7 cellular contexts compared by ENCODE assay signal in genomic region chr10:32149257-32149955, GRCh38.
DNase-seq lines count a peak whose midpoint lies in the region; ATAC-seq and TF ChIP-seq lines count a peak whose summit lies in the region.

No MANE protein-coding gene starts in this region.

- peaks cover 0 to 21% (median 8%) of the 10 kb centered on the region in 3 donors for H3K36me3 Mint-ChIP-seq in naive thymus-derived CD8-positive, alpha-beta T cell

- peak; percentile 85 for ATAC-seq in GM18873 (IDR thresholded peaks at IDR 0.05; ENCODE audit: low FRiP score, unreplicated experiment)
- ATAC-seq in naive thymus-derived CD8-positive, alpha-beta T cell: no peak

- no peaks in the 10 kb centered on the region for H3K27me3 Mint-ChIP-seq in naive thymus-derived CD8-positive, alpha-beta T cell

- POLR2A ChIA-PET in HEK293T (lab: Yijun Ruan, JAX): interaction anchor here (1.1 kb wide), 1 partner anchor 10 kb away, joined by 3 read pairs; no protein-coding TSS in a partner anchor
- POLR2A ChIA-PET in naive thymus-derived CD8-positive, alpha-beta T cell (lab: Charles Lee): no interaction called here

- CTCF ChIA-PET in HEK293T (lab: Yijun Ruan, JAX): interaction anchor here (0.6 kb wide), 1 partner anchor 35 kb away, joined by 11 read pairs; no protein-coding TSS in a partner anchor

- peaks cover 0 to 21% (median 15%) of the 10 kb centered on the region in 9 donors for H3K9me3 Mint-ChIP-seq in naive thymus-derived CD8-positive, alpha-beta T cell

- peaks cover 4 to 19% (median 10%) of the 10 kb centered on the region in 4 donors for H3K4me1 Mint-ChIP-seq in naive thymus-derived CD8-positive, alpha-beta T cell

- no peaks in the 10 kb centered on the region for H3K27me3 ChIP-seq in OCI-LY3 (ENCODE audit: low read depth, low read length)

- no peak overlapping the region for H3K27ac ChIP-seq in OCI-LY3 (ENCODE audit: low read length)

- H3K27ac Mint-ChIP-seq in naive thymus-derived CD8-positive, alpha-beta T cell: no peak overlapping the region

- no peak for TF ChIP-seq CTCF in OCI-LY3 (IDR thresholded peaks at IDR 0.05; ENCODE audit: low read depth, low read length)
- peak; percentile 34 for TF ChIP-seq CTCF in epithelial cell of esophagus (IDR thresholded peaks at IDR 0.05; ENCODE audit: insufficient read depth, low read depth, low read length, missing control alignments)
- no peak for TF ChIP-seq CTCF in retinal pigment epithelial cell (conservative IDR thresholded peaks at IDR 0.05; ENCODE audit: low read depth, low read length)

- peaks cover 13% of the 10 kb centered on the region for H3K4me1 ChIP-seq in OCI-LY3 (ENCODE audit: low read length)

- peak; percentile 15 for DNase-seq in HEK293T (ENCODE audit: extremely low spot score)
- DNase-seq in epithelial cell of esophagus (ENCODE audit: low read depth): peak; percentile 96
- peak; percentile 55 for DNase-seq in retinal pigment epithelial cell (ENCODE audit: low read depth)
- DNase-seq in naive thymus-derived CD8-positive, alpha-beta T cell: no peak
- DNase-seq in activated effector memory CD4-positive, alpha-beta T cell treated with anti-CD3 and anti-CD28 coated beads, Interleukin-2, amount 50 U/mL, for 16 hours: no peak

- H3K79me2 ChIP-seq in OCI-LY3 (ENCODE audit: low read length): no peaks in the 10 kb centered on the region

- no peak overlapping the region for H2AFZ ChIP-seq in OCI-LY3 (ENCODE audit: low read depth, low read length)

- no peaks in the 10 kb centered on the region for H4K20me1 ChIP-seq in OCI-LY3 (ENCODE audit: insufficient read depth, low read length)

- H3K4me3 ChIP-seq in OCI-LY3 (ENCODE audit: low read length): peak overlapping the region; percentile 46
- H3K4me3 ChIP-seq in epithelial cell of esophagus (ENCODE audit: low read length): no peak overlapping the region
- no peak overlapping the region for H3K4me3 ChIP-seq in retinal pigment epithelial cell (ENCODE audit: low read length)

- H3K9ac ChIP-seq in OCI-LY3 (ENCODE audit: low read length): no peak overlapping the region

- no peak overlapping the region for H3K4me3 Mint-ChIP-seq in naive thymus-derived CD8-positive, alpha-beta T cell

- H3K9me3 ChIP-seq in OCI-LY3 (ENCODE audit: insufficient read depth, low read length): no peaks in the 10 kb centered on the region

- H3K4me2 ChIP-seq in OCI-LY3 (ENCODE audit: low read length): peak overlapping the region; percentile 74

- no peaks in the 10 kb centered on the region for H3K36me3 ChIP-seq in OCI-LY3 (replicated peaks; ENCODE audit: low read depth, low read length)

TF ChIP-seq in HEK293T, 16 proteins besides CTCF, POLR2A, EP300 and RAD21:
- TF ChIP-seq ZNF384 (IDR thresholded peaks at IDR 0.05) (no peak), ARNT (IDR thresholded peaks at IDR 0.05) (no peak), TARDBP (IDR thresholded peaks at IDR 0.05) (no peak), LEF1 (IDR thresholded peaks at IDR 0.05; ENCODE audit: borderline replicate concordance) (no peak), FOXM1 (IDR thresholded peaks at IDR 0.05; ENCODE audit: borderline replicate concordance) (no peak), L3MBTL2 (conservative IDR thresholded peaks at IDR 0.05) (no peak), SUZ12 (IDR thresholded peaks at IDR 0.05) (no peak), BHLHE40 (IDR thresholded peaks at IDR 0.05; ENCODE audit: borderline replicate concordance) (no peak), FOXA1 (IDR thresholded peaks at IDR 0.05) (no peak)

Comparison
In these comparisons a context has a peak if more than half of its experiments do, and no peak if none do; other contexts are left out.
1. DNase-seq: peak in HEK293T (single experiment), epithelial cell of esophagus (single experiment) and retinal pigment epithelial cell (single experiment); none in naive thymus-derived CD8-positive, alpha-beta T cell (0 of 10) and activated effector memory CD4-positive, alpha-beta T cell treated with anti-CD3 and anti-CD28 coated beads, Interleukin-2, amount 50 U/mL, for 16 hours (single experiment).